1 cellular context compared by ENCODE assay signal in genomic region chr12:124917135-124917840, GRCh38.
TF ChIP-seq lines count a peak whose summit lies in the region.

No MANE protein-coding gene starts in this region.

TF ChIP-seq in H1, 55 proteins besides CTCF, POLR2A, EP300 and RAD21 (continued from another document):
- TF ChIP-seq RBBP5 (IDR thresholded peaks at IDR 0.05; ENCODE audit: borderline replicate concordance, low read depth, low read length) (0 out of 2 replicates have a peak, but pooled peaks have one; percentile 67), CEBPB (IDR thresholded peaks at IDR 0.05; ENCODE audit: low read depth, low read length) (peak; percentile 100), TCF12 (IDR thresholded peaks at IDR 0.05; ENCODE audit: low read depth, low read length) (0 out of 2 replicates have a peak, but pooled peaks have one; percentile 57), MAFK (IDR thresholded peaks at IDR 0.05; ENCODE audit: low read depth, low read length) (peak; percentile 93), CREB1 (IDR thresholded peaks at IDR 0.05) (peak; percentile 75), POLR2AphosphoS5 (IDR thresholded peaks at IDR 0.05; ENCODE audit: low read depth, low read length) (peak; percentile 75), GTF2F1 (IDR thresholded peaks at IDR 0.05; ENCODE audit: borderline replicate concordance, low read depth, low read length) (no peak), ASH2L (IDR thresholded peaks at IDR 0.05; ENCODE audit: low read length) (peak; percentile 90), YY1 (IDR thresholded peaks at IDR 0.05; ENCODE audit: low read depth, low read length) (peak; percentile 81), EGR1 (IDR thresholded peaks at IDR 0.05; ENCODE audit: borderline replicate concordance, low read depth, low read length) (peak; percentile 82), E2F6 (IDR thresholded peaks at IDR 0.05) (peak; percentile 37; the same call in 1 of the 2 replicates), HDAC6 (IDR thresholded peaks at IDR 0.05; ENCODE audit: low read depth, low read length) (no peak), CTBP2 (IDR thresholded peaks at IDR 0.05; ENCODE audit: borderline replicate concordance, insufficient read depth, insufficient read length, low read length) (no peak), BRCA1 (IDR thresholded peaks at IDR 0.05; ENCODE audit: low read depth, low read length) (no peak), PHF8 (conservative IDR thresholded peaks at IDR 0.05; ENCODE audit: low read depth, low read length) (peak; percentile 55; the same call in 1 of the 2 replicates), JUND (IDR thresholded peaks at IDR 0.05; ENCODE audit: low read length) (peak; percentile 100), SP1 (IDR thresholded peaks at IDR 0.05; ENCODE audit: low read depth, low read length) (peak; percentile 100), JUN (IDR thresholded peaks at IDR 0.05; ENCODE audit: low read depth, low read length) (peak; percentile 95), FOSL1 (IDR thresholded peaks at IDR 0.05; ENCODE audit: insufficient read depth, low read depth, low read length) (0 out of 2 replicates have a peak, but pooled peaks have one; percentile 45), CHD1 (IDR thresholded peaks at IDR 0.05; ENCODE audit: low read depth, low read length) (no peak), SAP30 (IDR thresholded peaks at IDR 0.05; ENCODE audit: insufficient read depth, insufficient replicate concordance, low read length) (peak; percentile 83), ATF3 (IDR thresholded peaks at IDR 0.05; ENCODE audit: insufficient read depth, low read depth, low read length) (peak; percentile 74), CHD7 (IDR thresholded peaks at IDR 0.05; ENCODE audit: insufficient replicate concordance, low read length) (no peak), MAX (IDR thresholded peaks at IDR 0.05) (peak; percentile 55; the same call in 1 of the 2 replicates), TAF1 (IDR thresholded peaks at IDR 0.05; ENCODE audit: low read depth, low read length) (peak; percentile 80), SUZ12 (IDR thresholded peaks at IDR 0.05; ENCODE audit: low read length) (no peak), ATF2 (IDR thresholded peaks at IDR 0.05; ENCODE audit: low read length) (peak; percentile 89; the same call in 1 of the 2 replicates), KDM5A (IDR thresholded peaks at IDR 0.05; ENCODE audit: low read length) (no peak), TAF7 (optimal IDR thresholded peaks at IDR 0.05; ENCODE audit: borderline replicate concordance, low read depth, low read length) (peak; percentile 74), SRF (IDR thresholded peaks at IDR 0.05; ENCODE audit: low read depth, low read length) (peak; percentile 61; the same call in 1 of the 2 replicates)
